ENCODE assay signal across 11 cellular contexts in the genomic region with DNA sequence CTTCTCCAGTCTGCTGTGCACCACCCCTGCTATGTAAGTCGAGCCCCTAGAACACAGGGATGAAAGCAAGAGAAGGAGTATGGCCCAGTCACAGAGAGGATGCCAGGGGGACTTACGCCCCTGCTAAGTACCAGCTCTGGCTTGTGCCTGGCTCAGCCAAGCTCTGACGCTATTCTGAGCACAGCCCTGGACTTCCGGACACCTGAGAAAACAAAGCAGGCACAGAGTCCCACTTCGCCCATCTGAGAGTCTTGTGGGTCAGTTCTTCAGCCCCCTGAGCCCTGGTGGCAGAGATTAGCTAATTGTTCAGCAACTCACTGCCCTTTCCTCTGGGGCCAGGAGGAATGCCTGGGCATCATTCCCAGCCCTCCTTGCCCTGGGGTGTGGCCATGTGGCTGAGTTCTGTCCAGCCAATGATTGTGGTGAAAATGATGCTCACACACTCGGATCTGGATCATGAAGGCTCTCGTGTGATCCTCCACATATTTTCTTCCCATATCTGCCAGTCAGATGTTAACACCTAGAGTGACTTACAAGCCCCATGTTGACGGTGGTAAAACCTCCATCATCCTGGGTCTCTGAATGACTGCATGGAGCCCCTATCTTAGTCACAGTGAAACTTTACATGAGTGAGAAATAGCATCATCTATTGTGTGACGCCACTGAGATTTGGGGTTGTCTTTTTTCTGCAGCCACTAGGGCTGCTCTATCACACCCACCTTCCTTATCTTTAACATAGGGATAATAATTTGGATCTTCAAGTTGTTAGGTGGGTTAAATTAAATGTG.
DNase-seq lines count a peak whose midpoint lies in the region; ATAC-seq and TF ChIP-seq lines count a peak whose summit lies in the region.
"Had no signal": no experiment of that assay in that cellular context is flagged by ENCODE, and none has a peak within 500 bp of the region (broad histone marks: within the 10 kb centered on the region; RNA-seq: fewer than 3 reads in every experiment).

No MANE protein-coding gene starts in this region.

- CTCF ChIA-PET in activated CD8-positive, alpha-beta T cell treated with anti-CD3 and anti-CD28 coated beads for 36 hours (lab: Charles Lee): interaction anchor here (2.1 kb wide), 1 partner anchor 59 kb away, joined by 8 read pairs; no protein-coding TSS in a partner anchor
- CTCF ChIA-PET in Calu3 (lab: Charles Lee): interaction anchor here (1.6 kb wide), 1 partner anchor 10 kb away, joined by 5 read pairs; no protein-coding TSS in a partner anchor

- TF ChIP-seq CTCF in GM06990 (IDR thresholded peaks at IDR 0.05; ENCODE audit: insufficient read depth, low read length, poor library complexity, severe bottlenecking) (peak; percentile 16), Calu3 (IDR thresholded peaks at IDR 0.05; ENCODE audit: unreplicated experiment) (no peak)
- no peak for TF ChIP-seq CTCF in activated CD8-positive, alpha-beta T cell treated with anti-CD3 and anti-CD28 coated beads for 36 hours (IDR thresholded peaks at IDR 0.05)

- H3K4me3 ChIP-seq in GM06990 (replicated peaks; ENCODE audit: low read depth, low read length): no peak overlapping the region
- H3K4me3 ChIP-seq: hepatocyte had no signal

- no peak overlapping the region for H3K4me3 Mint-ChIP-seq in activated CD8-positive, alpha-beta T cell treated with anti-CD3 and anti-CD28 coated beads for 36 hours
- no peak overlapping the region for H3K4me3 Mint-ChIP-seq in Calu3 (ENCODE audit: low read depth, unreplicated experiment)

- peak; percentile 69 for ATAC-seq in activated CD8-positive, alpha-beta T cell treated with anti-CD3 and anti-CD28 coated beads for 36 hours

- POLR2A ChIA-PET in activated CD8-positive, alpha-beta T cell treated with anti-CD3 and anti-CD28 coated beads for 36 hours (lab: Charles Lee): interaction anchor here (1.1 kb wide), 1 partner anchor 573 kb away, joined by 4 read pairs; no protein-coding TSS in a partner anchor

- H3K27ac Mint-ChIP-seq in activated CD8-positive, alpha-beta T cell treated with anti-CD3 and anti-CD28 coated beads for 36 hours: no peak overlapping the region
- no peak overlapping the region for H3K27ac Mint-ChIP-seq in Calu3 (ENCODE audit: unreplicated experiment)

- no peaks in the 10 kb centered on the region for H3K9me3 Mint-ChIP-seq in activated CD8-positive, alpha-beta T cell treated with anti-CD3 and anti-CD28 coated beads for 36 hours
- no peaks in the 10 kb centered on the region for H3K9me3 Mint-ChIP-seq in Calu3 (ENCODE audit: low read depth, unreplicated experiment)

- peaks cover 28% of the 10 kb centered on the region for H3K27me3 Mint-ChIP-seq in activated CD8-positive, alpha-beta T cell treated with anti-CD3 and anti-CD28 coated beads for 36 hours
- peaks cover 99% of the 10 kb centered on the region for H3K27me3 Mint-ChIP-seq in Calu3 (ENCODE audit: unreplicated experiment)

- H3K36me3 Mint-ChIP-seq in activated CD8-positive, alpha-beta T cell treated with anti-CD3 and anti-CD28 coated beads for 36 hours (ENCODE audit: low read depth): no peaks in the 10 kb centered on the region
- H3K36me3 Mint-ChIP-seq in Calu3 (ENCODE audit: insufficient read depth, unreplicated experiment): no peaks in the 10 kb centered on the region

- no TSS peak for BruUV-seq in Calu3 (replicated peaks; lab: Mats Ljungman, UMichigan)

- peak; percentile 71 for DNase-seq in AG20443 (ENCODE audit: low spot score)
- no peak for DNase-seq in GM06990 (ENCODE audit: extremely low read depth, insufficient read length)
- DNase-seq in activated CD8-positive, alpha-beta T cell treated with anti-CD3 and anti-CD28 coated beads for 36 hours: peak; percentile 58
- DNase-seq in myocyte (ENCODE audit: low read depth): peak; percentile 84
- DNase-seq in LoVo (ENCODE audit: low spot score): no peak
- DNase-seq in HPDE6-E6E7 (ENCODE audit: extremely low spot score): no peak
- no peak for DNase-seq in NOMO-1 treated with dmso at 0.1 percent for 144 hours (lab: John Stamatoyannopoulos, UW; ENCODE audit: unreplicated experiment)
- DNase-seq in Calu3: no peak
- DNase-seq: effector CD8-positive, alpha-beta T cell; NCI-H1930 had no signal

- no peaks in the 10 kb centered on the region for H3K36me3 ChIP-seq in GM06990 (ENCODE audit: control insufficient read depth, insufficient read depth, low read length)

- no peaks in the 10 kb centered on the region; the same call in 1 of the 2 replicates for H3K27me3 ChIP-seq in GM06990 (replicated peaks; ENCODE audit: control insufficient read depth, insufficient read depth, low read length)
- H3K27me3 ChIP-seq: hepatocyte had no signal

- peaks cover 24% of the 10 kb centered on the region for H3K4me1 Mint-ChIP-seq in activated CD8-positive, alpha-beta T cell treated with anti-CD3 and anti-CD28 coated beads for 36 hours (ENCODE audit: low read depth)
- H3K4me1 Mint-ChIP-seq in Calu3 (ENCODE audit: low read depth, unreplicated experiment): no peaks in the 10 kb centered on the region

- intact Hi-C loops in activated CD8-positive, alpha-beta T cell treated with anti-CD3 and anti-CD28 coated beads for 36 hours (cut with micrococcal nuclease): no loop called here
- intact Hi-C loops in Calu3 (cut with micrococcal nuclease; ENCODE audit: unreplicated experiment): no loop called here

Comparison
In these comparisons a context has a peak if more than half of its experiments do, and no peak if none do; other contexts are left out.
1. DNase-seq: peak in AG20443 (single experiment), activated CD8-positive, alpha-beta T cell treated with anti-CD3 and anti-CD28 coated beads for 36 hours (single experiment) and myocyte (single experiment); none in GM06990 (single experiment), LoVo (single experiment), HPDE6-E6E7 (single experiment), NOMO-1 treated with dmso at 0.1 percent for 144 hours (single experiment) and Calu3 (single experiment).